Comparison of ENCODE assay signal across 12 cellular contexts in genomic region chr9:101509572-101509971, GRCh38. TPM values are rescaled to one million over a fixed set of nuclear protein-coding genes. Genes with fewer than 3 reads are reported as not detected.
DNase-seq lines count a peak whose midpoint lies in the region; ATAC-seq and TF ChIP-seq lines count a peak whose summit lies in the region.
"Had no signal": no experiment of that assay in that cellular context is flagged by ENCODE, and none has a peak within 500 bp of the region (broad histone marks: within the 10 kb centered on the region; RNA-seq: fewer than 3 reads in every experiment).

No MANE protein-coding gene starts in this region.

- peak; percentile 45 for ATAC-seq in activated CD4-positive, alpha-beta T cell treated with anti-CD3 and anti-CD28 coated beads for 36 hours
- peak; percentile 26 to 55 for ATAC-seq in activated naive CD4-positive, alpha-beta T cell treated with anti-CD3 and anti-CD28 coated beads, Interleukin-2, amount 50 U/mL, for 72 hours
- peak; percentile 46 for ATAC-seq in stimulated activated effector memory CD8-positive, alpha-beta T cell treated with anti-CD3 and anti-CD28 coated beads, Interleukin-12 subunit alpha, Interleukin-12 subunit beta, amount 100 ng/mL, for 72 hours

- POLR2A ChIA-PET in activated CD4-positive, alpha-beta T cell treated with anti-CD3 and anti-CD28 coated beads for 36 hours (lab: Charles Lee), result no interaction called here

- BruUV-seq in Calu3 (replicated peaks; lab: Mats Ljungman, UMichigan), result no TSS peak

- CTCF ChIA-PET in activated CD4-positive, alpha-beta T cell treated with anti-CD3 and anti-CD28 coated beads for 36 hours (lab: Charles Lee), result interaction anchor here (0.7 to 1.1 kb wide), 2 partner anchors 15 to 18 kb away, joined by 3 to 4 read pairs; no protein-coding TSS in a partner anchor
- CTCF ChIA-PET in Calu3 (lab: Charles Lee), result no interaction called here

- intact Hi-C loops in activated CD4-positive, alpha-beta T cell treated with anti-CD3 and anti-CD28 coated beads for 36 hours (cut with DNase I, micrococcal nuclease), result no loop called here
- intact Hi-C loops in Calu3 (cut with micrococcal nuclease; ENCODE audit: unreplicated experiment), result no loop called here

- peaks cover 14% of the 10 kb centered on the region for H3K4me1 Mint-ChIP-seq in activated CD4-positive, alpha-beta T cell treated with anti-CD3 and anti-CD28 coated beads for 36 hours
- no peaks in the 10 kb centered on the region for H3K4me1 Mint-ChIP-seq in stimulated activated effector memory CD8-positive, alpha-beta T cell treated with anti-CD3 and anti-CD28 coated beads, Interleukin-12 subunit alpha, Interleukin-12 subunit beta, amount 100 ng/mL, for 72 hours
- peaks cover 14% of the 10 kb centered on the region for H3K4me1 Mint-ChIP-seq in Calu3 (ENCODE audit: low read depth, unreplicated experiment)
- H3K4me1 Mint-ChIP-seq: CD8-positive, alpha-beta memory T cell had no signal

- H3K36me3 Mint-ChIP-seq in activated CD4-positive, alpha-beta T cell treated with anti-CD3 and anti-CD28 coated beads for 36 hours (ENCODE audit: low read depth), result no peaks in the 10 kb centered on the region
- H3K36me3 Mint-ChIP-seq in activated naive CD4-positive, alpha-beta T cell treated with anti-CD3 and anti-CD28 coated beads, Interleukin-2, amount 50 U/mL, for 72 hours, result peaks cover 0 to 2% of the 10 kb centered on the region in 2 donors
- H3K36me3 Mint-ChIP-seq in stimulated activated effector memory CD8-positive, alpha-beta T cell treated with anti-CD3 and anti-CD28 coated beads, Interleukin-12 subunit alpha, Interleukin-12 subunit beta, amount 100 ng/mL, for 72 hours, result no peaks in the 10 kb centered on the region
- H3K36me3 Mint-ChIP-seq in Calu3 (ENCODE audit: insufficient read depth, unreplicated experiment), result no peaks in the 10 kb centered on the region
- H3K36me3 Mint-ChIP-seq: CD8-positive, alpha-beta memory T cell had no signal

- H3K4me3 Mint-ChIP-seq in activated CD4-positive, alpha-beta T cell treated with anti-CD3 and anti-CD28 coated beads for 36 hours, result no peak overlapping the region
- no peak overlapping the region for H3K4me3 Mint-ChIP-seq in stimulated activated effector memory CD8-positive, alpha-beta T cell treated with anti-CD3 and anti-CD28 coated beads, Interleukin-12 subunit alpha, Interleukin-12 subunit beta, amount 100 ng/mL, for 72 hours
- H3K4me3 Mint-ChIP-seq in Calu3 (ENCODE audit: low read depth, unreplicated experiment), result no peak overlapping the region
- H3K4me3 Mint-ChIP-seq: CD8-positive, alpha-beta memory T cell had no signal

- peak; percentile 6 for DNase-seq in activated CD4-positive, alpha-beta T cell treated with anti-CD3 and anti-CD28 coated beads for 36 hours
- no peak for DNase-seq in activated CD4-positive, alpha-beta T cell treated with anti-CD3 and anti-CD28 coated beads, Interleukin-2, amount 50 U/mL, for 4 hours
- DNase-seq in activated naive CD4-positive, alpha-beta T cell treated with anti-CD3 and anti-CD28 coated beads, Interleukin-2, amount 50 U/mL, for 72 hours (ENCODE audit: low spot score in 2 of 2), result no peak
- DNase-seq in activated naive CD4-positive, alpha-beta T cell treated with Interleukin-2 at 50 U/mL for 16 hours, result no peak
- DNase-seq in SW480 (ENCODE audit: low spot score) (peak; percentile 36), Calu3 (no peak), C1 segment of cervical spinal cord (lab: John Stamatoyannopoulos, UW) (no peak)
- no peak for DNase-seq in stimulated activated effector memory CD8-positive, alpha-beta T cell treated with anti-CD3 and anti-CD28 coated beads, Interleukin-12 subunit alpha, Interleukin-12 subunit beta, amount 100 ng/mL, for 72 hours (ENCODE audit: low spot score in 2 of 2)
- DNase-seq: Caco-2; CD8-positive, alpha-beta memory T cell; DMS 273 treated with DMSO at 0.1 percent for 48 hours; GDM1 had no signal

- no peaks in the 10 kb centered on the region for H3K9me3 Mint-ChIP-seq in activated CD4-positive, alpha-beta T cell treated with anti-CD3 and anti-CD28 coated beads for 36 hours (ENCODE audit: low read depth)
- H3K9me3 Mint-ChIP-seq in activated naive CD4-positive, alpha-beta T cell treated with anti-CD3 and anti-CD28 coated beads, Interleukin-2, amount 50 U/mL, for 72 hours, result no peaks in the 10 kb centered on the region
- H3K9me3 Mint-ChIP-seq in stimulated activated effector memory CD8-positive, alpha-beta T cell treated with anti-CD3 and anti-CD28 coated beads, Interleukin-12 subunit alpha, Interleukin-12 subunit beta, amount 100 ng/mL, for 72 hours, result no peaks in the 10 kb centered on the region
- no peaks in the 10 kb centered on the region for H3K9me3 Mint-ChIP-seq in Calu3 (ENCODE audit: low read depth, unreplicated experiment)
- H3K9me3 Mint-ChIP-seq: CD8-positive, alpha-beta memory T cell had no signal

- H3K27ac Mint-ChIP-seq in activated CD4-positive, alpha-beta T cell treated with anti-CD3 and anti-CD28 coated beads for 36 hours, result no peak overlapping the region
- H3K27ac Mint-ChIP-seq in activated naive CD4-positive, alpha-beta T cell treated with anti-CD3 and anti-CD28 coated beads, Interleukin-2, amount 50 U/mL, for 72 hours, result no peak overlapping the region
- no peak overlapping the region for H3K27ac Mint-ChIP-seq in stimulated activated effector memory CD8-positive, alpha-beta T cell treated with anti-CD3 and anti-CD28 coated beads, Interleukin-12 subunit alpha, Interleukin-12 subunit beta, amount 100 ng/mL, for 72 hours
- H3K27ac Mint-ChIP-seq in Calu3 (ENCODE audit: unreplicated experiment), result no peak overlapping the region
- H3K27ac Mint-ChIP-seq: CD8-positive, alpha-beta memory T cell had no signal

- peaks cover 20% of the 10 kb centered on the region for H3K27me3 Mint-ChIP-seq in activated CD4-positive, alpha-beta T cell treated with anti-CD3 and anti-CD28 coated beads for 36 hours
- no peaks in the 10 kb centered on the region for H3K27me3 Mint-ChIP-seq in Calu3 (ENCODE audit: unreplicated experiment)

- no peak for TF ChIP-seq CTCF in Calu3 (IDR thresholded peaks at IDR 0.05; ENCODE audit: unreplicated experiment)

RNA-seq across cellular contexts. Expression of gene RNF20, which starts 24.1 kb away (rescaled TPM):
- total RNA-seq in activated CD4-positive, alpha-beta T cell treated with anti-CD3 and anti-CD28 coated beads for 36 hours, result 10 to 100 TPM; 37.2 to 46.4 TPM
- 10 to 100 TPM; 42.1 to 49.9 TPM for total RNA-seq in activated naive CD4-positive, alpha-beta T cell treated with anti-CD3 and anti-CD28 coated beads, Interleukin-2, amount 50 U/mL, for 72 hours
- 30.5 and 34.4 TPM in 2 replicates for total RNA-seq in Calu3 (2022)

Comparison
In these comparisons a context has a peak if more than half of its experiments do, and no peak if none do; other contexts are left out.
1. DNase-seq: peak in activated CD4-positive, alpha-beta T cell treated with anti-CD3 and anti-CD28 coated beads for 36 hours (single experiment) and SW480 (single experiment); none in activated CD4-positive, alpha-beta T cell treated with anti-CD3 and anti-CD28 coated beads, Interleukin-2, amount 50 U/mL, for 4 hours (0 of 2), activated naive CD4-positive, alpha-beta T cell treated with anti-CD3 and anti-CD28 coated beads, Interleukin-2, amount 50 U/mL, for 72 hours (0 of 2), activated naive CD4-positive, alpha-beta T cell treated with Interleukin-2 at 50 U/mL for 16 hours (single experiment), stimulated activated effector memory CD8-positive, alpha-beta T cell treated with anti-CD3 and anti-CD28 coated beads, Interleukin-12 subunit alpha, Interleukin-12 subunit beta, amount 100 ng/mL, for 72 hours (0 of 2), Calu3 (single experiment) and C1 segment of cervical spinal cord (0 of 14).
2. Peak in every context shown above with its lines, with median percentiles within 50 percentile points of each other: ATAC-seq.